8 cellular contexts compared by ENCODE assay signal in the genomic region with DNA sequence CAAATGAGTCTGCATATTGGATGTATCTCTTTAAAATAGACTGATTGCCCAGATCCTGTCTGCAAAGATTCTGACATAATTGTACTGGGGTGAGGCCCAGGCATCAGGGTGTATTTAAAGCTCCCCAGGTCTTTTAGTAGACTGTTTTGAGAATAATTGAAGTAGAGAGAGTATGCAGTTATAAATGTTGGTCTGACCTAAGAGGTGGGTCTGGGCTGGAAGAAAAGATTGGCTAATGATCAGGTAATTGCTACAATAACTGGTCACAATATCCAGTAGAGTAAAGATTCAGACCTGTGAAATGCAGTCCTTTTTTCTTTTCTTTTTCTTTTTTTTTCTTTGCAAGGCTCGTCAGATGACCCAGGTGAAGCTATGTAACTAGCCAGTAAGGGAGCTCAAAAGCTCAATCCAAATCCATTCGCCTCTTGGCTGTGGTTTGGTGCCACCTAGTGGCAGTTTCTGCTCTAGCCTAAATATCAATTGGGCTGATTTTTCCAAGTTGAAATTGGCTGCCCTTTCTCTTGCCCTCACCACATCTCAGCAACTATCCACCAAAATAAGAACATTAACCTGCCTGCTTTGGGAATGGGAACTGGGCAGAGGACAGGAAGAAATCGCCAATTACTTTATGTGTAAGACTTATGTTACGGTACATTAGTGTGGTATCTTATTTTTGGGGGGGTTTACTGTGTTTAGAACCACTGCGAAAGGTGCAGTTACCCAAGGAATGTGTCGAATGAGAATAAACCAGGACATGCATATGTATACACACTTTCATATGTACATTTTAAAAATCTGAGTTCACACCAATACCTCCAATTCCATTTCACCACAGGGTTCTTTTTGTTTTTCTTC.
DNase-seq lines count a peak whose midpoint lies in the region; ATAC-seq, FAIRE-seq and TF ChIP-seq lines count a peak whose summit lies in the region.

No MANE protein-coding gene starts in this region.

- no peaks in the 10 kb centered on the region for H3K9me3 ChIP-seq in DOHH2 (ENCODE audit: control insufficient read depth, insufficient read depth, low read length)

- H3K27ac ChIP-seq in DOHH2 (ENCODE audit: low read depth, low read length) = no peak overlapping the region

- no peak overlapping the region for H3K4me3 ChIP-seq in DOHH2 (ENCODE audit: low read length)

- no peak for ATAC-seq in GM18505 (IDR thresholded peaks at IDR 0.05; ENCODE audit: unreplicated experiment)

- H3K79me2 ChIP-seq in DOHH2 (ENCODE audit: control insufficient read depth, low read length) = no peaks in the 10 kb centered on the region

- H3K36me3 ChIP-seq in DOHH2 (ENCODE audit: control insufficient read depth, low read length) = peaks cover 29% of the 10 kb centered on the region

- no peak for TF ChIP-seq POLR2A in GM18505 (IDR thresholded peaks at IDR 0.05; ENCODE audit: borderline replicate concordance, extremely low read depth, insufficient read depth, insufficient read length)

- TF ChIP-seq CTCF in DOHH2 (IDR thresholded peaks at IDR 0.05; ENCODE audit: low read depth, low read length, poor library complexity, severe bottlenecking) = peak; percentile 96

- peaks cover 12% of the 10 kb centered on the region for H3K4me1 ChIP-seq in DOHH2 (ENCODE audit: control insufficient read depth, low read length)

- H3K27me3 ChIP-seq in DOHH2 (ENCODE audit: control insufficient read depth, low read length) = no peaks in the 10 kb centered on the region

- H4K20me1 ChIP-seq in DOHH2 (ENCODE audit: control insufficient read depth, insufficient read depth, low read depth, low read length) = no peaks in the 10 kb centered on the region

- H3F3A ChIP-seq in DOHH2 (ENCODE audit: control insufficient read depth, insufficient read depth) = peaks cover 3% of the 10 kb centered on the region

- peak; percentile 60 for DNase-seq in HS-5 (ENCODE audit: low read depth)
- peak; percentile 53 to 64 for DNase-seq in NOMO-1 (lab: John Stamatoyannopoulos, UW; ENCODE audit: unreplicated experiment in 2 of 2)
- DNase-seq in activated CD8-positive, alpha-beta memory T cell treated with anti-CD3 and anti-CD28 coated beads for 4 hours (ENCODE audit: low read depth in 2 of 2) = peak; percentile 49 to 63
- DNase-seq in midbrain (lab: John Stamatoyannopoulos, UW) = peak; percentile 79
- DNase-seq in stimulated activated CD8-positive, alpha-beta memory T cell treated with anti-CD3 and anti-CD28 coated beads, Interleukin-4, amount 100 ng/mL, for 4 hours (ENCODE audit: low read depth in 2 of 2, low spot score in 1 of 2) = peak; percentile 35 to 69

- FAIRE-seq in endometrium (lab: Jason Lieb, UNC) = peak; percentile 67

- no peaks in the 10 kb centered on the region for H3K9me2 ChIP-seq in DOHH2 (replicated peaks; ENCODE audit: control insufficient read depth, low read length)

- no peak overlapping the region for H3K4me2 ChIP-seq in DOHH2 (ENCODE audit: low read length)
